Comparison of ENCODE assay signal across 9 cellular contexts in the genomic region with DNA sequence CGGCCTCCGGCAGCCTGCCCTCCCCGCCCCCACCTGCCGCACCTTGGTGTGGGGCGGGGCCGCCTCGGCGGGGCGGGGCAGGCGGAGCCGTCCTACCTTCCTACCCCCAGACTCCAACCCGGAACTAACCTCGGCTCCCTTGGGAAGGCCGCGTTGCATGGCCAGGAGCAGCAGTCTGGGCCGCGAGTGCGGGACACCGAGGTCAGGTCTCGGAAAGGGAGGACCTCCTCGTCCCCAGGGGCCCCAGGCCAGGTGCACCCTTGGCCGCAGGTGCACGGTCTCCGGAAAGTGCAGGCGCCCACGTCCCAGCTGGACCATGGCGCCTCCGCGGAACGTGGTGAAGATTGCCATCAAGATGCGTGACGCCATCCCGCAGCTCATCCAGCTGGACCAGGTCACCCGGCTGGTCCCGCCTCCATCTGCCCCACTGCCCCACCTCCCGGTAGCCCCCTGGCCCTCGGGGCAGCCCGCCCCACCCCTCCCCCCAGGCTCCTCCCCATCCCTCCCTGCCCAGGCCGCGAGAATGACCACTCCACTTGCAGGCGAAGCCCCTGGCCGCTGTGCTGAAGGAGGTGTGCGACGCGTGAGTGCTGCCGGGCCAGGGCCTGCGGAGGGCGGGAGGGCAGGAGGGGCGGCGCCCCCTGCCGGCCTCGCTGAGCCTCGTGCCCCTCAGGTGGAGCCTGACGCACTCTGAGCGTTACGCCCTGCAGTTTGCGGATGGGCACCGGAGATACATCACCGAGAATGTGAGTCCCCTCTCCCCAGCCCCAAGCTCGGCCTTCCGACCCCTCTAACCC. TPM values are rescaled to one million over a fixed set of nuclear protein-coding genes. Genes with fewer than 3 reads are reported as not detected.
A peak's percentile ranks its signal among the peaks of the same experiment; 100 is the strongest.
DNase-seq lines count a peak whose midpoint lies in the region; ATAC-seq and TF ChIP-seq lines count a peak whose summit lies in the region.
"Had no signal": no experiment of that assay in that cellular context is flagged by ENCODE, and none has a peak within 500 bp of the region (broad histone marks: within the 10 kb centered on the region; RNA-seq: fewer than 3 reads in every experiment).

A gene with protein sequence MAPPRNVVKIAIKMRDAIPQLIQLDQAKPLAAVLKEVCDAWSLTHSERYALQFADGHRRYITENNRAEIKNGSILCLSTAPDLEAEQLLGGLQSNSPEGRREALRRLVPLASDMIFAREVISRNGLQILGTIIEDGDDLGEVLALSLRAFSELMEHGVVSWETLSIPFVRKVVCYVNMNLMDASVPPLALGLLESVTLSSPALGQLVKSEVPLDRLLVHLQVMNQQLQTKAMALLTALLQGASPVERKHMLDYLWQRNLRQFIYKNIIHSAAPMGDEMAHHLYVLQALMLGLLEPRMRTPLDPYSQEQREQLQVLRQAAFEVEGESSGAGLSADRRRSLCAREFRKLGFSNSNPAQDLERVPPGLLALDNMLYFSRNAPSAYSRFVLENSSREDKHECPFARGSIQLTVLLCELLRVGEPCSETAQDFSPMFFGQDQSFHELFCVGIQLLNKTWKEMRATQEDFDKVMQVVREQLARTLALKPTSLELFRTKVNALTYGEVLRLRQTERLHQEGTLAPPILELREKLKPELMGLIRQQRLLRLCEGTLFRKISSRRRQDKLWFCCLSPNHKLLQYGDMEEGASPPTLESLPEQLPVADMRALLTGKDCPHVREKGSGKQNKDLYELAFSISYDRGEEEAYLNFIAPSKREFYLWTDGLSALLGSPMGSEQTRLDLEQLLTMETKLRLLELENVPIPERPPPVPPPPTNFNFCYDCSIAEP (plus strand): TSS at position 121 of the 797 bp plus-strand sequence. CDS start 196 bp downstream, at position 317.

- no peak within 1 kb of the TSS for H3K27ac Mint-ChIP-seq in progenitor cell of endocrine pancreas

- ATAC-seq in GM19023 (IDR thresholded peaks at IDR 0.05; ENCODE audit: unreplicated experiment), result no peak

- H3K36me3 Mint-ChIP-seq in progenitor cell of endocrine pancreas (ENCODE audit: insufficient read depth), result peaks cover 15% of the 10 kb centered on the region

- no peak within 1 kb of the TSS for H3K27ac ChIP-seq in cardiac muscle cell

- H3K9ac ChIP-seq in NT2/D1 (ENCODE audit: insufficient read length, low read depth), result peak within 1 kb of the TSS; percentile 32

- peak; percentile 44 for TF ChIP-seq CTCF in cardiac muscle cell (IDR thresholded peaks at IDR 0.05; ENCODE audit: low read depth, low read length)
- peak; percentile 55 for TF ChIP-seq CTCF in progenitor cell of endocrine pancreas (IDR thresholded peaks at IDR 0.05; ENCODE audit: unreplicated experiment)

- H3K36me3 ChIP-seq in NT2/D1 (ENCODE audit: insufficient read depth, insufficient read length, low read length), result peaks cover 94% of the 10 kb centered on the region
- peaks cover 36% of the 10 kb centered on the region for H3K36me3 ChIP-seq in cardiac muscle cell

- H3K4me1 ChIP-seq in NT2/D1 (ENCODE audit: insufficient read depth, insufficient read length), result no peaks in the 10 kb centered on the region
- no peaks in the 10 kb centered on the region for H3K4me1 ChIP-seq in cardiac muscle cell (ENCODE audit: low read depth)

- no peaks in the 10 kb centered on the region for H3K9me3 ChIP-seq in NT2/D1 (ENCODE audit: insufficient read depth, low read length)
- no peaks in the 10 kb centered on the region for H3K9me3 ChIP-seq in cardiac muscle cell (ENCODE audit: low read depth)

- H3K27me3 Mint-ChIP-seq in progenitor cell of endocrine pancreas, result no peaks in the 10 kb centered on the region

- no peaks in the 10 kb centered on the region for H3K27me3 ChIP-seq in NT2/D1 (ENCODE audit: insufficient read depth, insufficient read length)
- no peaks in the 10 kb centered on the region for H3K27me3 ChIP-seq in cardiac muscle cell

- H3K4me3 ChIP-seq in NT2/D1 (ENCODE audit: insufficient read length, low read depth), result no peak within 1 kb of the TSS
- no peak within 1 kb of the TSS for H3K4me3 ChIP-seq in cardiac muscle cell

- peak within 1 kb of the TSS; percentile 51 for H3K4me3 Mint-ChIP-seq in progenitor cell of endocrine pancreas (ENCODE audit: low read depth)

- peak; percentile 39 for DNase-seq in GM03348 (ENCODE audit: low spot score)
- DNase-seq in NT2/D1 (ENCODE audit: low read depth, low spot score), result no peak
- peak in 1 of 2 donors; percentile 71 for DNase-seq in cardiac muscle cell (ENCODE audit: low read depth in 1 of 2, low spot score in 1 of 2)
- no peak for DNase-seq in progenitor cell of endocrine pancreas (ENCODE audit: low spot score, unreplicated experiment)
- DNase-seq in NCI-H128 (lab: John Stamatoyannopoulos, UW; ENCODE audit: unreplicated experiment), result no peak
- no peak for DNase-seq in glomerular visceral epithelial cell (ENCODE audit: extremely low spot score)
- no peak for DNase-seq in HuH-7.5 (ENCODE audit: low spot score)
- DNase-seq: NCI-H82 had no signal

- H3K9me3 Mint-ChIP-seq in progenitor cell of endocrine pancreas (ENCODE audit: low read depth), result no peaks in the 10 kb centered on the region

- peaks cover 3% of the 10 kb centered on the region for H3K4me1 Mint-ChIP-seq in progenitor cell of endocrine pancreas (ENCODE audit: low read depth)

RNA-seq across cellular contexts. Expression of the gene that starts here (rescaled TPM):
- total RNA-seq in cardiac muscle cell, result 0.28 and 1.1 TPM in 2 replicates
- 0.15 and 0.97 TPM in 2 replicates for polyA plus RNA-seq in cardiac muscle cell
- 5.4 and 5.5 TPM in 2 replicates for total RNA-seq in progenitor cell of endocrine pancreas
